ENCODE assay signal across 15 cellular contexts in genomic region chr5:65986050-65986451, GRCh38. TPM values are rescaled to one million over a fixed set of nuclear protein-coding genes. Genes with fewer than 3 reads are reported as not detected.
DNase-seq lines count a peak whose midpoint lies in the region; ATAC-seq and TF ChIP-seq lines count a peak whose summit lies in the region.
"Had no signal": no experiment of that assay in that cellular context is flagged by ENCODE, and none has a peak within 500 bp of the region (broad histone marks: within the 10 kb centered on the region; RNA-seq: fewer than 3 reads in every experiment).

No MANE protein-coding gene starts in this region.

- H2BK120ac ChIP-seq in IMR-90 (ENCODE audit: low read depth, low read length): no peak overlapping the region; the same call in 1 of the 2 replicates

- peak; percentile 49 for DNase-seq in AG10803 (ENCODE audit: low read depth)
- DNase-seq in IMR-90: peak; percentile 91
- DNase-seq in dedifferentiated amniotic fluid mesenchymal stem cell (ENCODE audit: extremely low spot score): peak; percentile 41
- no peak for DNase-seq in naive thymus-derived CD4-positive, alpha-beta T cell
- DNase-seq in omental fat pad (ENCODE audit: low spot score): no peak
- no peak for DNase-seq in AG20443 (ENCODE audit: low spot score)
- no peak for DNase-seq in GM13976 (ENCODE audit: low spot score)
- DNase-seq: esophagus squamous epithelium, lower lobe of right lung had no signal

- peak overlapping the region; percentile 87 for H3K18ac ChIP-seq in IMR-90 (ENCODE audit: low read depth, low read length)

- H2AFZ ChIP-seq in IMR-90 (replicated peaks; ENCODE audit: low read length, poor library complexity): no peak overlapping the region

- H3K79me1 ChIP-seq in IMR-90 (ENCODE audit: low read depth in 1 of 2, low read length in 2 of 2): peaks cover 6 to 69% of the 10 kb centered on the region in 2 experiments; a peak in 3 of 4 replicates

- peak overlapping the region in 5 of 10 donors; percentile 9 to 50 (median 22) for H3K4me3 Mint-ChIP-seq in naive thymus-derived CD4-positive, alpha-beta T cell
- H3K4me3 Mint-ChIP-seq: brain had no signal

- H3K9ac ChIP-seq in IMR-90 (ENCODE audit: low read depth, low read length): peak overlapping the region; percentile 50; the same call in 1 of the 2 replicates
- H3K9ac ChIP-seq: BLaER1 had no signal

- peak overlapping the region; percentile 86; the same call in 1 of the 2 replicates for H2AK5ac ChIP-seq in IMR-90 (ENCODE audit: low read depth, low read length)

- CTCF ChIA-PET in IMR-90 (lab: Yijun Ruan, JAX): interaction anchor here (1.3 kb wide), 1 partner anchor 17 kb away, joined by 3 read pairs; no protein-coding TSS in a partner anchor
- CTCF ChIA-PET in naive thymus-derived CD4-positive, alpha-beta T cell (lab: Charles Lee): interaction anchor here (0.9 to 1.6 kb wide), 2 partner anchors 15 to 31 kb away, joined by 3 to 4 read pairs; no protein-coding TSS in a partner anchor

- BruUV-seq in IMR-90 (replicated peaks; lab: Mats Ljungman, UMichigan): no TSS peak

- peak overlapping the region in 6 of 9 donors; percentile 46 to 84 (median 69) for H3K27ac Mint-ChIP-seq in naive thymus-derived CD4-positive, alpha-beta T cell

- peaks cover 18 to 82% (median 52%) of the 10 kb centered on the region in 7 donors for H3K4me1 Mint-ChIP-seq in naive thymus-derived CD4-positive, alpha-beta T cell

- peaks cover 5% of the 10 kb centered on the region; the same call in 1 of the 2 replicates for H3K36me3 ChIP-seq in IMR-90 (ENCODE audit: control insufficient read depth, insufficient read depth, low read length)
- no peaks in the 10 kb centered on the region for H3K36me3 ChIP-seq in naive thymus-derived CD4-positive, alpha-beta T cell (ENCODE audit: control insufficient read depth in 2 of 3, insufficient read depth in 3 of 3, low read length in 3 of 3)
- H3K36me3 ChIP-seq: HAP-1, tibial nerve had no signal

- peak overlapping the region; percentile 61; the same call in 1 of the 2 replicates for H3K4ac ChIP-seq in IMR-90 (ENCODE audit: low read depth, low read length)

- H4K91ac ChIP-seq in IMR-90 (ENCODE audit: insufficient read depth, low read depth, low read length): peak overlapping the region; percentile 20; the same call in 1 of the 2 replicates

- TF ChIP-seq CTCF in AG10803 (conservative IDR thresholded peaks at IDR 0.05; ENCODE audit: low read length) (no peak), IMR-90 (conservative IDR thresholded peaks at IDR 0.05; ENCODE audit: low read depth, low read length) (no peak), omental fat pad (IDR thresholded peaks at IDR 0.05) (no peak), GM13976 (IDR thresholded peaks at IDR 0.05; ENCODE audit: borderline replicate concordance, control extremely low read depth, extremely low read depth, insufficient read depth, missing control alignments) (no peak)

- no CpG with 5 or more reads among the region's 1 CpG for WGBS in IMR-90 (ENCODE audit: extremely low coverage in 2 of 2, insufficient read length in 1 of 2), 2 experiments

- no peak for TF ChIP-seq POLR2A in IMR-90 (IDR thresholded peaks at IDR 0.05; ENCODE audit: low read depth, low read length)

- peaks cover 0 to 28% (median 3%) of the 10 kb centered on the region in 5 donors for H3K36me3 Mint-ChIP-seq in naive thymus-derived CD4-positive, alpha-beta T cell

- H3K4me2 ChIP-seq in IMR-90 (ENCODE audit: low read depth, low read length): peak overlapping the region; percentile 98
- H3K4me2 ChIP-seq: BLaER1 had no signal

- no peaks in the 10 kb centered on the region for H3K9me3 Mint-ChIP-seq in naive thymus-derived CD4-positive, alpha-beta T cell

- peak overlapping the region in 1 of 2 experiments; percentile 65; a peak in 2 of 4 replicates for H4K8ac ChIP-seq in IMR-90 (ENCODE audit: low read depth in 2 of 2, low read length in 2 of 2)

- H3K9me3 ChIP-seq in IMR-90 (ENCODE audit: control insufficient read depth, insufficient read depth, low read length): no peaks in the 10 kb centered on the region
- no peaks in the 10 kb centered on the region for H3K9me3 ChIP-seq in naive thymus-derived CD4-positive, alpha-beta T cell (ENCODE audit: control insufficient read depth in 2 of 3, low read length in 3 of 3)
- H3K9me3 ChIP-seq: esophagus squamous epithelium, HAP-1, lower lobe of right lung, tibial nerve had no signal

- in situ Hi-C loops in IMR-90 (cut with MboI; ENCODE audit: low sequenced_read_pairs): no loop called here
- in situ Hi-C loops in GM13976 (cut with MboI; ENCODE audit: low sequenced_read_pairs, unreplicated experiment): no loop called here

- no peak overlapping the region for H2AK9ac ChIP-seq in IMR-90 (replicated peaks; ENCODE audit: low read depth, low read length, poor library complexity)

- no peaks in the 10 kb centered on the region for H3K27me3 Mint-ChIP-seq in naive thymus-derived CD4-positive, alpha-beta T cell
- H3K27me3 Mint-ChIP-seq: brain had no signal

- H3K4me3 ChIP-seq in AG10803 (ENCODE audit: low read length) (no peak overlapping the region), IMR-90 (ENCODE audit: insufficient read depth, low read depth, low read length) (peak overlapping the region; percentile 25; the same call in 1 of the 2 replicates)
- H3K4me3 ChIP-seq in naive thymus-derived CD4-positive, alpha-beta T cell (ENCODE audit: low read length): no peak overlapping the region
- H3K4me3 ChIP-seq: BLaER1, esophagus squamous epithelium, HAP-1, lower lobe of right lung, tibial nerve had no signal

- peaks cover 33% of the 10 kb centered on the region for H3K9me1 ChIP-seq in IMR-90 (ENCODE audit: insufficient read depth, low read length)

- H2BK20ac ChIP-seq in IMR-90 (ENCODE audit: low read depth, low read length): no peak overlapping the region

- peak overlapping the region; percentile 61; the same call in 1 of the 2 replicates for H4K5ac ChIP-seq in IMR-90 (ENCODE audit: low read depth, low read length)

- intact Hi-C loops in IMR-90 (cut with micrococcal nuclease): no loop called here
- intact Hi-C loops in naive thymus-derived CD4-positive, alpha-beta T cell (cut with micrococcal nuclease): loop anchor here in 1 of 2 donors (10.0 kb wide), 1 partner anchor 61 kb away; the partner anchor contains the start of gene ERBIN

- dilution Hi-C loops in IMR-90 (cut with HindIII; ENCODE audit: low sequenced_read_pairs, unreplicated experiment): no loop called here

- POLR2A ChIA-PET in IMR-90 (lab: Charles Lee; ENCODE audit: unreplicated experiment): interaction anchor here (0.5 kb wide), 1 partner anchor 17 kb away, joined by 6 read pairs; no protein-coding TSS in a partner anchor
- POLR2A ChIA-PET in naive thymus-derived CD4-positive, alpha-beta T cell (lab: Charles Lee): no interaction called here

- ATAC-seq in IMR-90 (ENCODE audit: low read depth): peak; percentile 78
- ATAC-seq in naive thymus-derived CD4-positive, alpha-beta T cell: no peak
- no peak for ATAC-seq in omental fat pad (ENCODE audit: low FRiP score)
- ATAC-seq in GM21526 (IDR thresholded peaks at IDR 0.05; ENCODE audit: low FRiP score, unreplicated experiment): no peak
- ATAC-seq: Panc1 had no signal

- H3K23ac ChIP-seq in IMR-90 (ENCODE audit: low read depth, low read length): peak overlapping the region; percentile 71; the same call in 1 of the 2 replicates

- H3K27ac ChIP-seq in IMR-90 (ENCODE audit: insufficient read depth, low read length): peak overlapping the region; percentile 95; the same call in 1 of the 2 replicates
- no peak overlapping the region for H3K27ac ChIP-seq in naive thymus-derived CD4-positive, alpha-beta T cell (ENCODE audit: low read depth, low read length)
- H3K27ac ChIP-seq: BLaER1, esophagus squamous epithelium, lower lobe of right lung, tibial nerve had no signal

- H4K20me1 ChIP-seq in IMR-90 (ENCODE audit: insufficient read depth, low read length): peaks cover 82% of the 10 kb centered on the region

- H3K4me1 ChIP-seq in IMR-90 (ENCODE audit: control insufficient read depth, insufficient read depth, low read length): peaks cover 22% of the 10 kb centered on the region
- peaks cover 4 to 10% of the 10 kb centered on the region in 2 donors for H3K4me1 ChIP-seq in naive thymus-derived CD4-positive, alpha-beta T cell (ENCODE audit: control insufficient read depth in 2 of 2, insufficient read depth in 2 of 2, low read length in 2 of 2)
- H3K4me1 ChIP-seq: lower lobe of right lung had no signal

- no peak overlapping the region for H3K56ac ChIP-seq in IMR-90 (ENCODE audit: extremely low read depth, insufficient read depth, low read length)

- peak overlapping the region; percentile 89 for H2BK5ac ChIP-seq in IMR-90 (ENCODE audit: low read depth, low read length, poor library complexity, severe bottlenecking)

- 0 out of 2 replicates have a peak overlapping the region, but pooled peaks have one; percentile 62 for H3K14ac ChIP-seq in IMR-90 (replicated peaks; ENCODE audit: low read depth, low read length)

- H3K27me3 ChIP-seq in IMR-90 (ENCODE audit: control insufficient read depth, insufficient read depth, low read length): no peaks in the 10 kb centered on the region
- no peaks in the 10 kb centered on the region for H3K27me3 ChIP-seq in naive thymus-derived CD4-positive, alpha-beta T cell (ENCODE audit: control insufficient read depth in 2 of 2, insufficient read depth in 2 of 2, low read length in 2 of 2)
- H3K27me3 ChIP-seq: BLaER1, esophagus squamous epithelium, tibial nerve had no signal

- TF ChIP-seq RAD21 in IMR-90 (IDR thresholded peaks at IDR 0.05; ENCODE audit: low read length): no peak

- H2BK15ac ChIP-seq in IMR-90 (ENCODE audit: low read depth, low read length): no peak overlapping the region

TF ChIP-seq in IMR-90, 13 proteins besides CTCF, POLR2A, EP300 and RAD21 (continues in another document):
- TF ChIP-seq USF2 (IDR thresholded peaks at IDR 0.05; ENCODE audit: low read depth, low read length): no peak
- TF ChIP-seq MAFK (IDR thresholded peaks at IDR 0.05; ENCODE audit: low read depth, low read length): no peak
- TF ChIP-seq MXI1 (IDR thresholded peaks at IDR 0.05; ENCODE audit: borderline replicate concordance, low read depth, low read length): no peak
- no peak for TF ChIP-seq MAZ (IDR thresholded peaks at IDR 0.05; ENCODE audit: borderline replicate concordance, low read depth, low read length)

RNA-seq across cellular contexts. Expression of gene ERBIN, which starts 59.7 kb away (rescaled TPM):
- total RNA-seq in IMR-90 (2012; rRNA removed) (70.1 and 107 TPM in 2 replicates), omental fat pad (10 to 100 TPM; 45.1 to 64.9 (median 56.9) TPM)
- polyA plus RNA-seq in IMR-90 (2012; rRNA removed): 23.5 and 25.8 TPM in 2 replicates
- 2.3 and 2.5 TPM in 2 replicates for polyA plus RNA-seq in IMR-90 (2012; cell fraction: cytosol; rRNA removed)
- 2.7 and 29.1 TPM in 2 replicates for polyA plus RNA-seq in IMR-90 (2012; cell fraction: nucleus; rRNA removed; ENCODE audit: low replicate concordance)
- total RNA-seq in naive thymus-derived CD4-positive, alpha-beta T cell: 100 to 1,000 TPM in 4 of 5 experiments, 10 to 100 TPM in 1; 55.0 to 125 (median 113) TPM
- polyA plus RNA-seq in naive thymus-derived CD4-positive, alpha-beta T cell: 10 to 100 TPM; 45.1 to 60.5 TPM

Comparison
In these comparisons a context has a peak if more than half of its experiments do, and no peak if none do; other contexts are left out.
1. DNase-seq: peak in AG10803 (single experiment), IMR-90 (single experiment) and dedifferentiated amniotic fluid mesenchymal stem cell (single experiment); none in naive thymus-derived CD4-positive, alpha-beta T cell (0 of 9), omental fat pad (single experiment), AG20443 (single experiment) and GM13976 (single experiment).